Comparison of ENCODE assay signal across 26 cellular contexts in genomic region chr16:86251682-86252081, GRCh38.
"Had no signal": no experiment of that assay in that cellular context is flagged by ENCODE, and none has a peak within 500 bp of the region (broad histone marks: within the 10 kb centered on the region; RNA-seq: fewer than 3 reads in every experiment).

No MANE protein-coding gene starts in this region.

- H3K27ac Mint-ChIP-seq: activated CD4-positive, alpha-beta T cell treated with anti-CD3 and anti-CD28 coated beads for 36 hours; activated CD8-positive, alpha-beta memory T cell treated with anti-CD3 and anti-CD28 coated beads, Interleukin-2, amount 10 ng/mL, durations not matched to agents 7 days and 5 days; activated CD8-positive, alpha-beta T cell treated with anti-CD3 and anti-CD28 coated beads, Interleukin-2, amount 10 ng/mL, durations not matched to agents 7 days and 5 days; activated naive CD8-positive, alpha-beta T cell treated with anti-CD3 and anti-CD28 coated beads for 36 hours; activated T-helper 2 cell treated with anti-CD3 and anti-CD28 coated beads, Interferon-gamma antibody, Interleukin-2, Interleukin-4, amounts not matched to agents 10 μg/mL and 5 μg/mL and 100 μg/mL, durations not matched to agents 14 hours and 24 hours and 36 hours; effector memory CD8-positive, alpha-beta T cell; natural killer cell; neural progenitor cell; T-helper 17 cell had no signal

- H3K27ac ChIP-seq: brain microvascular endothelial cell, gastroesophageal sphincter, neural progenitor cell, spleen, suprapubic skin, tibial artery, upper lobe of right lung had no signal

- H3K27me3 ChIP-seq: brain microvascular endothelial cell, gastroesophageal sphincter, upper lobe of right lung had no signal

- H3K4me1 Mint-ChIP-seq: activated CD4-positive, alpha-beta T cell treated with anti-CD3 and anti-CD28 coated beads for 36 hours; activated CD8-positive, alpha-beta memory T cell treated with anti-CD3 and anti-CD28 coated beads, Interleukin-2, amount 10 ng/mL, durations not matched to agents 7 days and 5 days; activated naive CD8-positive, alpha-beta T cell treated with anti-CD3 and anti-CD28 coated beads for 36 hours; natural killer cell; neural progenitor cell; T-helper 17 cell had no signal

- H3K36me3 ChIP-seq: brain microvascular endothelial cell, gastroesophageal sphincter, neural progenitor cell, spleen, suprapubic skin, tibial artery, upper lobe of right lung had no signal

- H3K36me3 Mint-ChIP-seq: activated CD8-positive, alpha-beta memory T cell treated with anti-CD3 and anti-CD28 coated beads, Interleukin-2, amount 10 ng/mL, durations not matched to agents 7 days and 5 days; activated naive CD8-positive, alpha-beta T cell treated with anti-CD3 and anti-CD28 coated beads for 36 hours; natural killer cell; neural progenitor cell had no signal

- ATAC-seq: activated CD4-positive, alpha-beta T cell treated with anti-CD3 and anti-CD28 coated beads for 36 hours; activated CD8-positive, alpha-beta memory T cell treated with anti-CD3 and anti-CD28 coated beads, Interleukin-2, amount 10 ng/mL, durations not matched to agents 7 days and 5 days; activated CD8-positive, alpha-beta T cell treated with anti-CD3 and anti-CD28 coated beads, Interleukin-2, amount 10 ng/mL, durations not matched to agents 7 days and 5 days; effector memory CD8-positive, alpha-beta T cell; gastroesophageal sphincter; left colon; right cardiac atrium; T-helper 17 cell had no signal

- H3K9me3 Mint-ChIP-seq: activated T-helper 2 cell treated with anti-CD3 and anti-CD28 coated beads, Interferon-gamma antibody, Interleukin-2, Interleukin-4, amounts not matched to agents 10 μg/mL and 5 μg/mL and 100 μg/mL, durations not matched to agents 14 hours and 24 hours and 36 hours had no signal

- H3K4me3 ChIP-seq: gastroesophageal sphincter, neural progenitor cell, spleen, suprapubic skin, tibial artery, upper lobe of right lung had no signal

- H3K27me3 Mint-ChIP-seq: activated CD8-positive, alpha-beta memory T cell treated with anti-CD3 and anti-CD28 coated beads, Interleukin-2, amount 10 ng/mL, durations not matched to agents 7 days and 5 days; T-helper 17 cell had no signal

- H3K4me1 ChIP-seq: gastroesophageal sphincter, neural progenitor cell, spleen, suprapubic skin, tibial artery, upper lobe of right lung had no signal

- H3K9ac ChIP-seq: neural progenitor cell had no signal

- H3K9me3 ChIP-seq: suprapubic skin, upper lobe of right lung had no signal

- DNase-seq: activated CD4-positive, alpha-beta T cell treated with anti-CD3 and anti-CD28 coated beads for 36 hours; activated CD4-positive, CD25-positive, alpha-beta regulatory T cell; activated CD8-positive, alpha-beta memory T cell treated with anti-CD3 and anti-CD28 coated beads, Interleukin-2, amount 10 ng/mL, durations not matched to agents 7 days and 5 days; activated CD8-positive, alpha-beta T cell treated with anti-CD3 and anti-CD28 coated beads, Interleukin-2, amount 10 ng/mL, durations not matched to agents 7 days and 5 days; activated naive CD4-positive, alpha-beta T cell treated with Interleukin-2 at 50 U/mL for 16 hours; activated naive CD8-positive, alpha-beta T cell treated with anti-CD3 and anti-CD28 coated beads for 36 hours; activated T-cell treated with anti-CD3 and anti-CD28 coated beads, Interleukin-2, amount 50 U/mL, for 48 hours; brain microvascular endothelial cell; cortex of kidney; effector memory CD8-positive, alpha-beta T cell; hippocampal formation; kidney; left colon; midbrain; natural killer cell; right cardiac atrium; stimulated activated naive CD4-positive, alpha-beta T cell; T-helper 17 cell; T1000; tibial artery; upper lobe of right lung had no signal

- H3K4me3 Mint-ChIP-seq: activated CD4-positive, alpha-beta T cell treated with anti-CD3 and anti-CD28 coated beads for 36 hours; activated CD8-positive, alpha-beta memory T cell treated with anti-CD3 and anti-CD28 coated beads, Interleukin-2, amount 10 ng/mL, durations not matched to agents 7 days and 5 days; activated CD8-positive, alpha-beta T cell treated with anti-CD3 and anti-CD28 coated beads, Interleukin-2, amount 10 ng/mL, durations not matched to agents 7 days and 5 days; activated naive CD8-positive, alpha-beta T cell treated with anti-CD3 and anti-CD28 coated beads for 36 hours; effector memory CD8-positive, alpha-beta T cell; natural killer cell; neural progenitor cell; T-helper 17 cell had no signal
